ENCODE assay signal across 7 cellular contexts in the genomic region with DNA sequence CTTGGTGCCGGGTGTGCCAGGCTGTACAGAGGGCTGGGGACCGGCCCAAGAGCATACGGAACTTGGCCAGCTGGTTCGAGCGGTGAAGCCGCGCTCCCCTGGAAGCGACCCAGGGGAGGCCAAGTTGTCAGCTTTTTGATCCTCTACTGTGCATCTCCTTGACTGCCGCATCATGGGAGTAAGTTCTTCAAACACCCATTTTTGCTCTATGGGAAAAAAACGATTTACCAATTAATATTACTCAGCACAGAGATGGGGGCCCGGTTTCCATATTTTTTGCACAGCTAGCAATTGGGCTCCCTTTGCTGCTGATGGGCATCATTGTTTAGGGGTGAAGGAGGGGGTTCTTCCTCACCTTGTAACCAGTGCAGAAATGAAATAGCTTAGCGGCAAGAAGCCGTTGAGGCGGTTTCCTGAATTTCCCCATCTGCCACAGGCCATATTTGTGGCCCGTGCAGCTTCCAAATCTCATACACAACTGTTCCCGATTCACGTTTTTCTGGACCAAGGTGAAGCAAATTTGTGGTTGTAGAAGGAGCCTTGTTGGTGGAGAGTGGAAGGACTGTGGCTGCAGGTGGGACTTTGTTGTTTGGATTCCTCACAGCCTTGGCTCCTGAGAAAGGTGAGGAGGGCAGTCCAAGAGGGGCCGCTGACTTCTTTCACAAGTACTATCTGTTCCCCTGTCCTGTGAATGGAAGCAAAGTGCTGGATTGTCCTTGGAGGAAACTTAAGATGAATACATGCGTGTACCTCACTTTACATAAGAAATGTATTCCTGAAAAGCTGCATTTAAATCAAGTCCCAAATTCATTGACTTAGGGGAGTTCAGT. TPM values are rescaled to one million over a fixed set of nuclear protein-coding genes. Genes with fewer than 3 reads are reported as not detected.
DNase-seq lines count a peak whose midpoint lies in the region; ATAC-seq lines count a peak whose summit lies in the region.
"Had no signal": no experiment of that assay in that cellular context is flagged by ENCODE, and none has a peak within 500 bp of the region (broad histone marks: within the 10 kb centered on the region; RNA-seq: fewer than 3 reads in every experiment).

No MANE protein-coding gene starts in this region.

- H3K4me3 Mint-ChIP-seq in activated naive CD8-positive, alpha-beta T cell: peak overlapping the region; percentile 81
- H3K4me3 Mint-ChIP-seq in naive thymus-derived CD8-positive, alpha-beta T cell: peak overlapping the region; percentile 62 to 94 (median 78)

- POLR2A ChIA-PET in naive thymus-derived CD8-positive, alpha-beta T cell (lab: Charles Lee): interaction anchor here (1.6 kb wide), 1 partner anchor 33 kb away, joined by 6 read pairs; a partner anchor contains a TSS

- H3K27me3 Mint-ChIP-seq in activated naive CD8-positive, alpha-beta T cell: no peaks in the 10 kb centered on the region
- no peaks in the 10 kb centered on the region for H3K27me3 Mint-ChIP-seq in naive thymus-derived CD8-positive, alpha-beta T cell

- no peaks in the 10 kb centered on the region for H3K36me3 Mint-ChIP-seq in activated naive CD8-positive, alpha-beta T cell
- H3K36me3 Mint-ChIP-seq in naive thymus-derived CD8-positive, alpha-beta T cell: peaks cover 0 to 6% (median 0%) of the 10 kb centered on the region in 3 donors

- peak overlapping the region; percentile 61 for H3K27ac Mint-ChIP-seq in activated naive CD8-positive, alpha-beta T cell
- H3K27ac Mint-ChIP-seq in naive thymus-derived CD8-positive, alpha-beta T cell: peak overlapping the region in 8 of 10 donors; percentile 19 to 83 (median 54)

- H3K9me3 Mint-ChIP-seq in activated naive CD8-positive, alpha-beta T cell (ENCODE audit: low read depth): no peaks in the 10 kb centered on the region
- H3K9me3 Mint-ChIP-seq in naive thymus-derived CD8-positive, alpha-beta T cell: no peaks in the 10 kb centered on the region

- H3K4me1 Mint-ChIP-seq in activated naive CD8-positive, alpha-beta T cell (ENCODE audit: low read depth): peaks cover 46% of the 10 kb centered on the region
- H3K4me1 Mint-ChIP-seq in naive thymus-derived CD8-positive, alpha-beta T cell: peaks cover 30 to 61% (median 48%) of the 10 kb centered on the region in 4 donors

- DNase-seq in naive thymus-derived CD8-positive, alpha-beta T cell: no peak
- no peak for DNase-seq in iPS-NIHi7 (ENCODE audit: extremely low spot score)
- no peak for DNase-seq in OCI-M1 (lab: John Stamatoyannopoulos, UW)

- ATAC-seq in naive thymus-derived CD8-positive, alpha-beta T cell: no peak
- ATAC-seq in GM19455 (IDR thresholded peaks at IDR 0.05; ENCODE audit: unreplicated experiment): no peak

- H3K4me3 ChIP-seq in GM08714 (ENCODE audit: low read length): peak overlapping the region; percentile 76; the same call in 1 of the 2 replicates

RNA-seq across cellular contexts. Expression of a gene that starts 2.1 kb away (rescaled TPM):
- total RNA-seq in naive thymus-derived CD8-positive, alpha-beta T cell: 1 to 10 TPM; 5.5 to 5.6 TPM
- 1 to 10 TPM; 1.2 to 1.6 (median 1.2) TPM for polyA plus RNA-seq in naive thymus-derived CD8-positive, alpha-beta T cell
- total RNA-seq: H4 had no signal

RNA-seq across cellular contexts. Expression of a gene that starts 21.3 kb away (rescaled TPM):
- total RNA-seq in naive thymus-derived CD8-positive, alpha-beta T cell: 1 to 10 TPM; 1.5 to 1.6 TPM
- polyA plus RNA-seq in naive thymus-derived CD8-positive, alpha-beta T cell: under 1 TPM in 1 of 3 donors, not detected in 2; 0.98 TPM
- total RNA-seq: H4 had no signal

RNA-seq across cellular contexts. Expression of a gene that starts 33.6 kb away (rescaled TPM):
- total RNA-seq in naive thymus-derived CD8-positive, alpha-beta T cell: not detected
- not detected for polyA plus RNA-seq in naive thymus-derived CD8-positive, alpha-beta T cell
- total RNA-seq: H4 had no signal

RNA-seq across cellular contexts. Expression of a gene that starts 52.1 kb away (rescaled TPM):
- 10 to 100 TPM; 61.3 to 64.1 TPM for total RNA-seq in naive thymus-derived CD8-positive, alpha-beta T cell
- polyA plus RNA-seq in naive thymus-derived CD8-positive, alpha-beta T cell: 10 to 100 TPM; 26.6 to 44.9 (median 30.9) TPM

RNA-seq across cellular contexts. Expression of a gene that starts 52.2 kb away (rescaled TPM):
- 10 to 100 TPM; 38.8 to 43.5 TPM for total RNA-seq in naive thymus-derived CD8-positive, alpha-beta T cell
- 10 to 100 TPM; 10.3 to 15.8 (median 11.2) TPM for polyA plus RNA-seq in naive thymus-derived CD8-positive, alpha-beta T cell
